ENCODE assay signal across 9 cellular contexts in genomic region chr17:35063514-35064223, GRCh38. TPM values are rescaled to one million over a fixed set of nuclear protein-coding genes. Genes with fewer than 3 reads are reported as not detected.
DNase-seq lines count a peak whose midpoint lies in the region; ATAC-seq and TF ChIP-seq lines count a peak whose summit lies in the region.
"Had no signal": no experiment of that assay in that cellular context is flagged by ENCODE, and none has a peak within 500 bp of the region (broad histone marks: within the 10 kb centered on the region; RNA-seq: fewer than 3 reads in every experiment).

Gene RFFL, minus strand, starts transcription at chr17:35063707. Its CDS starts 37,154 bp downstream, at chr17:35026553.

- CTCF ChIA-PET in activated CD4-positive, alpha-beta T cell treated with anti-CD3 and anti-CD28 coated beads for 36 hours (lab: Charles Lee): interaction anchor here (0.6 to 4.0 kb wide), 16 partner anchors 9 to 179 kb away, joined by 3 to 21 read pairs (median 4); partner anchors contain the start of gene SLFN5

- DNase-seq in NCI-H226 (peak; percentile 98), colonic mucosa (peak; percentile 90), left colon (peak; percentile 83 to 93)
- peak; percentile 94 for DNase-seq in activated CD4-positive, alpha-beta T cell treated with anti-CD3 and anti-CD28 coated beads for 36 hours
- DNase-seq in stimulated activated CD4-positive, alpha-beta T cell treated with anti-CD3 and anti-CD28 coated beads, Interleukin-1b, Interleukin-23, amount 100 ng/mL, for 48 hours: peak; percentile 94

- peaks cover 62% of the 10 kb centered on the region for H3K4me1 Mint-ChIP-seq in activated CD4-positive, alpha-beta T cell treated with anti-CD3 and anti-CD28 coated beads for 36 hours

- H3K27ac ChIP-seq in ACC112 (ENCODE audit: low read depth, low read length): peak within 1 kb of the TSS; percentile 97
- peak within 1 kb of the TSS; percentile 74 for H3K27ac ChIP-seq in colonic mucosa

- H3K36me3 ChIP-seq in ACC112 (ENCODE audit: insufficient read depth, low read length) (0 out of 2 replicates have a peak, but pooled peaks cover 3% of the 10 kb centered on the region), colonic mucosa (no peaks in the 10 kb centered on the region)
- H3K36me3 ChIP-seq: HAP-1 had no signal

- H3K27ac Mint-ChIP-seq in activated CD4-positive, alpha-beta T cell treated with anti-CD3 and anti-CD28 coated beads for 36 hours: peak within 1 kb of the TSS; percentile 80

- ATAC-seq in GM18861 (IDR thresholded peaks at IDR 0.05; ENCODE audit: unreplicated experiment) (peak; percentile 72), HG03097 (IDR thresholded peaks at IDR 0.05; ENCODE audit: low FRiP score, unreplicated experiment) (peak; percentile 84), left colon (peak; percentile 99)
- peak; percentile 98 for ATAC-seq in activated CD4-positive, alpha-beta T cell treated with anti-CD3 and anti-CD28 coated beads for 36 hours

- no peaks in the 10 kb centered on the region for H3K9me3 ChIP-seq in colonic mucosa
- H3K9me3 ChIP-seq: HAP-1 had no signal

- peaks cover 31% of the 10 kb centered on the region for H3K36me3 Mint-ChIP-seq in activated CD4-positive, alpha-beta T cell treated with anti-CD3 and anti-CD28 coated beads for 36 hours (ENCODE audit: low read depth)

- H3K27me3 ChIP-seq in ACC112 (ENCODE audit: insufficient read depth, low read length) (no peaks in the 10 kb centered on the region), colonic mucosa (no peaks in the 10 kb centered on the region)

- no peaks in the 10 kb centered on the region for H3K27me3 Mint-ChIP-seq in activated CD4-positive, alpha-beta T cell treated with anti-CD3 and anti-CD28 coated beads for 36 hours

- peak within 1 kb of the TSS; percentile 12 for H3K4me3 Mint-ChIP-seq in activated CD4-positive, alpha-beta T cell treated with anti-CD3 and anti-CD28 coated beads for 36 hours

- H2AFZ ChIP-seq in ACC112 (ENCODE audit: low read length, unreplicated experiment): no peak within 1 kb of the TSS

- peak within 1 kb of the TSS in 1 of 2 donors; percentile 67 for H3K9ac ChIP-seq in colonic mucosa (ENCODE audit: low read depth in 2 of 2, low read length in 2 of 2)

- POLR2A ChIA-PET in activated CD4-positive, alpha-beta T cell treated with anti-CD3 and anti-CD28 coated beads for 36 hours (lab: Charles Lee): interaction anchor here (0.7 to 2.5 kb wide), 8 partner anchors 9 to 105 kb away, joined by 3 to 19 read pairs (median 6); no protein-coding TSS in a partner anchor

- intact Hi-C loops in activated CD4-positive, alpha-beta T cell treated with anti-CD3 and anti-CD28 coated beads for 36 hours (cut with DNase I, micrococcal nuclease): loop anchor here (1.0 to 5.0 kb wide), 11 partner anchors 10 to 681 kb away; partner anchors contain the start of genes CCT6B (in 1 of the 2), LIG3 (in 1 of the 2) and ZNF830 (in 1 of the 2)
- intact Hi-C loops in colonic mucosa (cut with DNase I): no loop called here
- intact Hi-C loops in left colon (cut with DNase I, micrococcal nuclease): no loop called here

- H3K4me3 ChIP-seq in ACC112 (ENCODE audit: low read depth, low read length) (peak within 1 kb of the TSS; percentile 53), colonic mucosa (no peak within 1 kb of the TSS)
- H3K4me3 ChIP-seq: HAP-1 had no signal

- TF ChIP-seq CTCF in colonic mucosa (IDR thresholded peaks at IDR 0.05): no peak

- H3K4me1 ChIP-seq in ACC112 (ENCODE audit: control insufficient read depth, insufficient read depth, low read length, unreplicated experiment) (peaks cover 44% of the 10 kb centered on the region), colonic mucosa (peaks cover 7% of the 10 kb centered on the region)

- H3K79me2 ChIP-seq in ACC112 (ENCODE audit: control insufficient read depth, insufficient read depth, low read length, unreplicated experiment): peaks cover 40% of the 10 kb centered on the region

- no peaks in the 10 kb centered on the region for H3K9me3 Mint-ChIP-seq in activated CD4-positive, alpha-beta T cell treated with anti-CD3 and anti-CD28 coated beads for 36 hours (ENCODE audit: low read depth)

RNA-seq across cellular contexts. Expression of gene RFFL, which starts in this region (rescaled TPM):
- 10 to 100 TPM; 19.2 to 22.9 TPM for total RNA-seq in activated CD4-positive, alpha-beta T cell treated with anti-CD3 and anti-CD28 coated beads for 36 hours
- total RNA-seq in colonic mucosa: 10 to 100 TPM; 48.4 to 82.5 TPM
- total RNA-seq in left colon: 10 to 100 TPM; 53.4 to 60.8 TPM

Comparison
In these comparisons a context has a peak if more than half of its experiments do, and no peak if none do; other contexts are left out.
1. intact Hi-C loops: an anchor here in activated CD4-positive, alpha-beta T cell treated with anti-CD3 and anti-CD28 coated beads for 36 hours (1.0 to 5.0 kb wide); none called in colonic mucosa and left colon.